28 cellular contexts compared by ENCODE assay signal in genomic region chr9:113963914-113964739, GRCh38.
DNase-seq lines count a peak whose midpoint lies in the region; ATAC-seq, FAIRE-seq and TF ChIP-seq lines count a peak whose summit lies in the region.
"Had no signal": no experiment of that assay in that cellular context is flagged by ENCODE, and none has a peak within 500 bp of the region (broad histone marks: within the 10 kb centered on the region; RNA-seq: fewer than 3 reads in every experiment).

No MANE protein-coding gene starts in this region.

- no peak for TF ChIP-seq POLR2A in testis (IDR thresholded peaks at IDR 0.05)

- H3K4me3 Mint-ChIP-seq in chondrocyte (ENCODE audit: unreplicated experiment), result no peak overlapping the region
- H3K4me3 Mint-ChIP-seq: activated naive CD8-positive, alpha-beta T cell treated with anti-CD3 and anti-CD28 coated beads, Interleukin-2, amount 50 U/mL, for 24 hours; CD4-positive, CD25-positive, alpha-beta regulatory T cell; stimulated activated naive B cell treated with anti-CD40 and anti-IgM and Interleukin-4, amounts not matched to agents 10 μg/mL and 1 μg/mL and 100 μg/mL, for 72 hours had no signal

- H3K4me3 ChIP-seq in ectodermal cell (ENCODE audit: insufficient read depth, low read depth, low read length), result no peak overlapping the region
- H3K4me3 ChIP-seq in testis, result no peak overlapping the region
- no peak overlapping the region for H3K4me3 ChIP-seq in dorsolateral prefrontal cortex
- H3K4me3 ChIP-seq: gastroesophageal sphincter, GM23248, K562, skin epidermis, upper lobe of left lung had no signal

- TF ChIP-seq CTCF in testis (IDR thresholded peaks at IDR 0.05) (no peak), dorsolateral prefrontal cortex (IDR thresholded peaks at IDR 0.05 in 54 of 56, conservative IDR thresholded peaks at IDR 0.05 in 2 of 56; ENCODE audit: low read depth in 1 of 56, partially characterized antibody in 56 of 56) (no peak), chondrocyte (IDR thresholded peaks at IDR 0.05) (no peak)

- H3K27ac ChIP-seq in ectodermal cell (ENCODE audit: insufficient read depth, low read depth, low read length, poor library complexity, severe bottlenecking) (peak overlapping the region; percentile 11), testis (no peak overlapping the region), dorsolateral prefrontal cortex (no peak overlapping the region)
- H3K27ac ChIP-seq: gastroesophageal sphincter, GM23248, skin epidermis, upper lobe of left lung had no signal

- 90 to 93% methylated on average over 14 to 16 of the region's 16 CpGs for WGBS in ectodermal cell, 2 experiments
- 60 to 67% methylated on average over 16 of the region's 16 CpGs for WGBS in testis, 2 donors

- H3K9me3 ChIP-seq in ectodermal cell (ENCODE audit: control insufficient read depth, low read length) (no peaks in the 10 kb centered on the region), testis (no peaks in the 10 kb centered on the region)
- H3K9me3 ChIP-seq: upper lobe of left lung had no signal

- peak; percentile 10 for DNase-seq in HTR-8/SVneo (ENCODE audit: insufficient read length, low spot score)
- DNase-seq in mucosa of gallbladder (ENCODE audit: low spot score), result peak; percentile 38
- DNase-seq in testis, result peak; percentile 40
- DNase-seq in dorsolateral prefrontal cortex, result no peak
- no peak for DNase-seq in chondrocyte (ENCODE audit: low spot score)
- DNase-seq: activated CD4-positive, alpha-beta T cell treated with anti-CD3 and anti-CD28 coated beads, Interleukin-2, amount 50 U/mL, for 48 hours; activated CD4-positive, CD25-positive, alpha-beta regulatory T cell treated with anti-CD3 and anti-CD28 coated beads, Interleukin-2, amount 50 U/mL, for 72 hours; activated naive CD8-positive, alpha-beta T cell treated with anti-CD3 and anti-CD28 coated beads, Interleukin-2, amount 50 U/mL, for 24 hours; activated T-cell treated with anti-CD3 and anti-CD28 coated beads, Interleukin-2, amount 50 U/mL, for 48 hours; CD4-positive, CD25-positive, alpha-beta regulatory T cell; dermis blood vessel endothelial cell; GM23248; hypothalamus; mammary epithelial cell; NCI-H1092; NCI-H1694 treated with DMSO at 0.1 percent for 48 hours; NCI-H524; OCI-M1; stimulated activated naive B cell treated with anti-CD40 and anti-IgM and Interleukin-4, amounts not matched to agents 10 μg/mL and 1 μg/mL and 100 μg/mL, for 72 hours; substantia nigra; upper lobe of left lung had no signal

- H3K27me3 Mint-ChIP-seq in chondrocyte (ENCODE audit: low read depth), result no peaks in the 10 kb centered on the region
- H3K27me3 Mint-ChIP-seq: activated naive CD8-positive, alpha-beta T cell treated with anti-CD3 and anti-CD28 coated beads, Interleukin-2, amount 50 U/mL, for 24 hours; stimulated activated naive B cell treated with anti-CD40 and anti-IgM and Interleukin-4, amounts not matched to agents 10 μg/mL and 1 μg/mL and 100 μg/mL, for 72 hours had no signal

- peaks cover 12% of the 10 kb centered on the region for H3K36me3 Mint-ChIP-seq in chondrocyte (ENCODE audit: low read depth)
- H3K36me3 Mint-ChIP-seq: CD4-positive, CD25-positive, alpha-beta regulatory T cell had no signal

- ATAC-seq in GM18858 (IDR thresholded peaks at IDR 0.05; ENCODE audit: unreplicated experiment), result no peak
- ATAC-seq: activated naive CD8-positive, alpha-beta T cell treated with anti-CD3 and anti-CD28 coated beads, Interleukin-2, amount 50 U/mL, for 24 hours; gastroesophageal sphincter; K562; left colon had no signal

- peaks cover 6% of the 10 kb centered on the region for H3K4me1 Mint-ChIP-seq in chondrocyte (ENCODE audit: low read depth)
- H3K4me1 Mint-ChIP-seq: activated naive CD8-positive, alpha-beta T cell treated with anti-CD3 and anti-CD28 coated beads, Interleukin-2, amount 50 U/mL, for 24 hours; CD4-positive, CD25-positive, alpha-beta regulatory T cell; stimulated activated naive B cell treated with anti-CD40 and anti-IgM and Interleukin-4, amounts not matched to agents 10 μg/mL and 1 μg/mL and 100 μg/mL, for 72 hours had no signal

- H3K27ac Mint-ChIP-seq in chondrocyte (ENCODE audit: unreplicated experiment), result no peak overlapping the region
- H3K27ac Mint-ChIP-seq: activated naive CD8-positive, alpha-beta T cell treated with anti-CD3 and anti-CD28 coated beads, Interleukin-2, amount 50 U/mL, for 24 hours; CD4-positive, CD25-positive, alpha-beta regulatory T cell; stimulated activated naive B cell treated with anti-CD40 and anti-IgM and Interleukin-4, amounts not matched to agents 10 μg/mL and 1 μg/mL and 100 μg/mL, for 72 hours had no signal

- H3K9me3 Mint-ChIP-seq in chondrocyte (ENCODE audit: low read depth), result no peaks in the 10 kb centered on the region
- H3K9me3 Mint-ChIP-seq: activated naive CD8-positive, alpha-beta T cell treated with anti-CD3 and anti-CD28 coated beads, Interleukin-2, amount 50 U/mL, for 24 hours; stimulated activated naive B cell treated with anti-CD40 and anti-IgM and Interleukin-4, amounts not matched to agents 10 μg/mL and 1 μg/mL and 100 μg/mL, for 72 hours had no signal

- H3K27me3 ChIP-seq in ectodermal cell (ENCODE audit: control insufficient read depth, insufficient read depth, low read length, poor library complexity, severe bottlenecking) (no peaks in the 10 kb centered on the region), testis (no peaks in the 10 kb centered on the region), dorsolateral prefrontal cortex (no peaks in the 10 kb centered on the region)
- H3K27me3 ChIP-seq: gastroesophageal sphincter, upper lobe of left lung had no signal

- no peak for FAIRE-seq in HTR-8/SVneo (lab: Jason Lieb, UNC)
- FAIRE-seq: endothelial cell of umbilical vein had no signal

- H3K36me3 ChIP-seq in ectodermal cell (ENCODE audit: control insufficient read depth, insufficient read depth, low read length) (peaks cover 5% of the 10 kb centered on the region), testis (ENCODE audit: low read depth, missing control alignments) (no peaks in the 10 kb centered on the region)
- H3K36me3 ChIP-seq: upper lobe of left lung had no signal

- intact Hi-C loops in testis (cut with DNase I; ENCODE audit: low total_unique reads), result no loop called here
- intact Hi-C loops in dorsolateral prefrontal cortex (cut with DNase I), result no loop called here

- no peaks in the 10 kb centered on the region for H3K4me1 ChIP-seq in ectodermal cell (ENCODE audit: control insufficient read depth, insufficient read depth, low read length)
- no peaks in the 10 kb centered on the region for H3K4me1 ChIP-seq in testis
- H3K4me1 ChIP-seq: gastroesophageal sphincter had no signal

Comparison
In these comparisons a context has a peak if more than half of its experiments do, and no peak if none do; other contexts are left out.
1. DNase-seq: peak in HTR-8/SVneo (single experiment), mucosa of gallbladder (single experiment) and testis (single experiment); none in dorsolateral prefrontal cortex (0 of 10) and chondrocyte (single experiment).